Comparison of ENCODE assay signal across 12 cellular contexts in genomic region chr21:30257773-30258172, GRCh38. TPM values are rescaled to one million over a fixed set of nuclear protein-coding genes. Genes with fewer than 3 reads are reported as not detected.
A peak's percentile ranks its signal among the peaks of the same experiment; 100 is the strongest.
DNase-seq lines count a peak whose midpoint lies in the region; ATAC-seq and TF ChIP-seq lines count a peak whose summit lies in the region.
"Had no signal": no experiment of that assay in that cellular context is flagged by ENCODE, and none has a peak within 500 bp of the region (broad histone marks: within the 10 kb centered on the region; RNA-seq: fewer than 3 reads in every experiment).

No MANE protein-coding gene starts in this region.

- H3K36me3 Mint-ChIP-seq in HFFc6 (ENCODE audit: low read depth), result no peaks in the 10 kb centered on the region
- H3K36me3 Mint-ChIP-seq: brain had no signal

- H3K27me3 ChIP-seq in SK-N-SH (ENCODE audit: insufficient read depth) (no peaks in the 10 kb centered on the region), dorsolateral prefrontal cortex (no peaks in the 10 kb centered on the region)

- no peak for ATAC-seq in GM21576 (IDR thresholded peaks at IDR 0.05; ENCODE audit: unreplicated experiment)

- H3K4me2 ChIP-seq in SK-N-SH, result no peak overlapping the region

- no peak overlapping the region for H2AFZ ChIP-seq in SK-N-SH (ENCODE audit: low read depth)

- no peak overlapping the region for H3K27ac ChIP-seq in SK-N-SH (ENCODE audit: low read depth in 2 of 2, low read length in 1 of 2)
- H3K27ac ChIP-seq in dorsolateral prefrontal cortex, result no peak overlapping the region

- no peaks in the 10 kb centered on the region for H3K9me3 ChIP-seq in SK-N-SH

- H3K27me3 Mint-ChIP-seq in HFFc6 (ENCODE audit: insufficient read depth), result no peaks in the 10 kb centered on the region

- intact Hi-C loops in dorsolateral prefrontal cortex (cut with DNase I), result no loop called here

- H3K36me3 ChIP-seq in SK-N-SH (replicated peaks in 1 of 2; ENCODE audit: control insufficient read depth in 1 of 2, insufficient read depth in 2 of 2, low read length in 1 of 2), result no peaks in the 10 kb centered on the region

- H3K27ac Mint-ChIP-seq in HFFc6, result no peak overlapping the region
- H3K27ac Mint-ChIP-seq: brain had no signal

- no peaks in the 10 kb centered on the region for H3K4me1 ChIP-seq in SK-N-SH (ENCODE audit: control insufficient read depth in 1 of 2, insufficient read depth in 2 of 2, low read depth in 1 of 2, low read length in 1 of 2)

- H3F3A ChIP-seq in SK-N-SH (replicated peaks; ENCODE audit: insufficient read depth), result no peaks in the 10 kb centered on the region

- TF ChIP-seq CTCF in HFFc6 (IDR thresholded peaks at IDR 0.05) (peak; percentile 23; the same call in 1 of the 2 replicates), SK-N-SH (IDR thresholded peaks at IDR 0.05) (peak; percentile 47), dorsolateral prefrontal cortex (IDR thresholded peaks at IDR 0.05 in 54 of 56, conservative IDR thresholded peaks at IDR 0.05 in 2 of 56; ENCODE audit: low read depth in 1 of 56, partially characterized antibody in 56 of 56) (peak in 2 of 56 donors; percentile 9 to 21)

- no peaks in the 10 kb centered on the region for H4K20me1 ChIP-seq in SK-N-SH (ENCODE audit: insufficient read depth)

- no peak overlapping the region for H3K9ac ChIP-seq in SK-N-SH

- no peaks in the 10 kb centered on the region for H3K4me1 Mint-ChIP-seq in HFFc6 (ENCODE audit: low read depth)
- H3K4me1 Mint-ChIP-seq: brain had no signal

- H3K4me3 ChIP-seq in SK-N-SH (ENCODE audit: low read depth in 2 of 2, low read length in 1 of 2), result no peak overlapping the region
- no peak overlapping the region for H3K4me3 ChIP-seq in dorsolateral prefrontal cortex

- CTCF ChIA-PET in SK-N-SH (lab: Yijun Ruan, JAX), result interaction anchor here (1.3 kb wide), 1 partner anchor 11 kb away, joined by 3 read pairs; no protein-coding TSS in a partner anchor

- H3K4me3 Mint-ChIP-seq in HFFc6, result no peak overlapping the region
- H3K4me3 Mint-ChIP-seq: brain had no signal

- no peaks in the 10 kb centered on the region for H3K9me2 ChIP-seq in SK-N-SH

- no peak for TF ChIP-seq RAD21 in SK-N-SH (IDR thresholded peaks at IDR 0.05; ENCODE audit: low read length)

- no peak for TF ChIP-seq EP300 in SK-N-SH (IDR thresholded peaks at IDR 0.05; ENCODE audit: borderline replicate concordance in 1 of 2, low read depth in 1 of 2, low read length in 1 of 2)

- POLR2A ChIA-PET in SK-N-SH (lab: Yijun Ruan, JAX), result no interaction called here

- DNase-seq in A172 (ENCODE audit: low spot score), result peak; percentile 27
- no peak for DNase-seq in HFFc6
- DNase-seq in SK-N-SH, result peak; percentile 10
- DNase-seq in hepatic stellate cell (ENCODE audit: low spot score), result peak; percentile 12
- no peak for DNase-seq in dorsolateral prefrontal cortex
- DNase-seq in HK-2 (ENCODE audit: unreplicated experiment), result no peak
- no peak for DNase-seq in activated naive CD4-positive, alpha-beta T cell treated with anti-CD3 and anti-CD28 coated beads, Interleukin-2, amount 50 U/mL, for 16 hours
- DNase-seq: activated CD4-positive, alpha-beta T cell treated with anti-CD3 and anti-CD28 coated beads for 4 hours; DMS79 had no signal

- H3K79me2 ChIP-seq in SK-N-SH (ENCODE audit: insufficient read depth), result no peaks in the 10 kb centered on the region

- WGBS in SK-N-SH (ENCODE audit: low lambda C conversion rate), result 0% methylated on average over 4 of the region's 4 CpGs

- peaks cover 59% of the 10 kb centered on the region for H3K9me3 Mint-ChIP-seq in HFFc6

TF ChIP-seq in SK-N-SH, 30 proteins besides CTCF, POLR2A, EP300 and RAD21:
- TF ChIP-seq, protein P1, sequence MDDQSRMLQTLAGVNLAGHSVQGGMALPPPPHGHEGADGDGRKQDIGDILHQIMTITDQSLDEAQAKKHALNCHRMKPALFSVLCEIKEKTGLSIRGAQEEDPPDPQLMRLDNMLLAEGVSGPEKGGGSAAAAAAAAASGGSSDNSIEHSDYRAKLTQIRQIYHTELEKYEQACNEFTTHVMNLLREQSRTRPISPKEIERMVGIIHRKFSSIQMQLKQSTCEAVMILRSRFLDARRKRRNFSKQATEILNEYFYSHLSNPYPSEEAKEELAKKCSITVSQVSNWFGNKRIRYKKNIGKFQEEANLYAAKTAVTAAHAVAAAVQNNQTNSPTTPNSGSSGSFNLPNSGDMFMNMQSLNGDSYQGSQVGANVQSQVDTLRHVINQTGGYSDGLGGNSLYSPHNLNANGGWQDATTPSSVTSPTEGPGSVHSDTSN (IDR thresholded peaks at IDR 0.05), result no peak
- TF ChIP-seq SMC3 (IDR thresholded peaks at IDR 0.05; ENCODE audit: low read depth, low read length) (no peak), ELF1 (IDR thresholded peaks at IDR 0.05) (no peak), MAX (IDR thresholded peaks at IDR 0.05; ENCODE audit: low read depth) (no peak), YY1 (IDR thresholded peaks at IDR 0.05; ENCODE audit: low read depth) (no peak), NRF1 (IDR thresholded peaks at IDR 0.05; ENCODE audit: low read depth, low read length) (no peak)
- TF ChIP-seq, protein P2, sequence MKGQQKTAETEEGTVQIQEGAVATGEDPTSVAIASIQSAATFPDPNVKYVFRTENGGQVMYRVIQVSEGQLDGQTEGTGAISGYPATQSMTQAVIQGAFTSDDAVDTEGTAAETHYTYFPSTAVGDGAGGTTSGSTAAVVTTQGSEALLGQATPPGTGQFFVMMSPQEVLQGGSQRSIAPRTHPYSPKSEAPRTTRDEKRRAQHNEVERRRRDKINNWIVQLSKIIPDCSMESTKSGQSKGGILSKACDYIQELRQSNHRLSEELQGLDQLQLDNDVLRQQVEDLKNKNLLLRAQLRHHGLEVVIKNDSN (IDR thresholded peaks at IDR 0.05; ENCODE audit: borderline replicate concordance, low read depth), result no peak

RNA-seq across cellular contexts. Expression of gene KRTAP24-1, which starts 25.0 kb away (rescaled TPM):
- not detected in 2 replicates for total RNA-seq in A172 (2014; rRNA removed; shearing (Covaris generic))
- not detected for total RNA-seq in HFFc6 (2021; fragmentation: NEBNext Ultra II Directional; extraction: Animal tissue kit (Norgen Biotek cat#: 25700))
- not detected in 2 replicates for polyA plus RNA-seq in SK-N-SH (2012; rRNA removed)
- not detected in 2 replicates for polyA plus RNA-seq in SK-N-SH (2012; cell fraction: cytosol; rRNA removed)
- polyA plus RNA-seq in SK-N-SH (2012; cell fraction: nucleus; rRNA removed), result not detected in 2 replicates
- total RNA-seq in dorsolateral prefrontal cortex, result not detected
- total RNA-seq: lung microvascular endothelial cell had no signal

RNA-seq across cellular contexts. Expression of gene KRTAP25-1, which starts 31.5 kb away (rescaled TPM):
- not detected in 2 replicates for total RNA-seq in A172 (2014; rRNA removed; shearing (Covaris generic))
- total RNA-seq in HFFc6 (2021; fragmentation: NEBNext Ultra II Directional; extraction: Animal tissue kit (Norgen Biotek cat#: 25700)), result not detected
- polyA plus RNA-seq in SK-N-SH (2012; rRNA removed), result not detected in 2 replicates
- not detected in 2 replicates for polyA plus RNA-seq in SK-N-SH (2012; cell fraction: cytosol; rRNA removed)
- polyA plus RNA-seq in SK-N-SH (2012; cell fraction: nucleus; rRNA removed), result not detected in 2 replicates
- total RNA-seq in dorsolateral prefrontal cortex, result not detected
- total RNA-seq: lung microvascular endothelial cell had no signal

RNA-seq across cellular contexts. Expression of gene CLDN8, which starts 41.9 kb away (rescaled TPM):
- not detected in 2 replicates for total RNA-seq in A172 (2014; rRNA removed; shearing (Covaris generic))
- not detected for total RNA-seq in HFFc6 (2021; fragmentation: NEBNext Ultra II Directional; extraction: Animal tissue kit (Norgen Biotek cat#: 25700))
- polyA plus RNA-seq in SK-N-SH (2012; rRNA removed), result not detected in 2 replicates
- not detected in 2 replicates for polyA plus RNA-seq in SK-N-SH (2012; cell fraction: cytosol; rRNA removed)
- not detected in 2 replicates for polyA plus RNA-seq in SK-N-SH (2012; cell fraction: nucleus; rRNA removed)
- total RNA-seq in dorsolateral prefrontal cortex, result not detected
- total RNA-seq: lung microvascular endothelial cell had no signal

Comparison
In these comparisons a context has a peak if more than half of its experiments do, and no peak if none do; other contexts are left out.
1. DNase-seq: peak in A172 (single experiment), SK-N-SH (single experiment) and hepatic stellate cell (single experiment); none in HFFc6 (single experiment), dorsolateral prefrontal cortex (0 of 10), HK-2 (single experiment) and activated naive CD4-positive, alpha-beta T cell treated with anti-CD3 and anti-CD28 coated beads, Interleukin-2, amount 50 U/mL, for 16 hours (single experiment).